8 cellular contexts compared by ENCODE assay signal in the genomic region with DNA sequence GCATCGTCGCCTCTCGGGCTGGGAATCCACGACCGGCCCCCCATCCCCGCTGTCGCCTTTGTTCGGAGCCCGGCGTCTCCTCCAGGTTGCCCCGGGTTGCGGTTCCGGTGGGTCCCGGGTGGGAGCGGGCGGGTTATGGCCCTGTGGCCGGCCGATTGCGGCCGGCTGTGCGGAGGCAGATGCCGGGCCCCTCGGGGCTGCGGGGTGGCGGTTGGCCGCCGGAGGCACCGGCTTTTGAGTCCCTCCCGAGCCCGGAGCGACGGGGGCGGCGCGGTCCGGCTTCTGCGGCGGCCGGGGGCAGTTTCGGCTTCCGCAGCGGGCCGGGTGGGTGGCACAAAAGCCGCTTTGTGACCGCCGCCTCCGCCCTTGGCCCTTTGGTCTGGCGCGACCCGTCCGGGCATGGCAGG. TPM values are rescaled to one million over a fixed set of nuclear protein-coding genes. Genes with fewer than 3 reads are reported as not detected.
DNase-seq lines count a peak whose midpoint lies in the region; ATAC-seq and TF ChIP-seq lines count a peak whose summit lies in the region.

No MANE protein-coding gene starts in this region.

- intact Hi-C loops in activated T-helper 2 cell treated with anti-CD3 and anti-CD28 coated beads, Interferon-gamma antibody, Interleukin-2, Interleukin-4, amounts not matched to agents 10 μg/mL and 5 μg/mL and 100 μg/mL, durations not matched to agents 14 hours and 24 hours and 36 hours (cut with micrococcal nuclease): loop anchor here (1.0 to 2.0 kb wide), 5 partner anchors 43 to 220 kb away; partner anchors contain the start of gene PHF3

- peaks cover 38% of the 10 kb centered on the region for H3K4me1 Mint-ChIP-seq in activated T-helper 2 cell treated with anti-CD3 and anti-CD28 coated beads, Interferon-gamma antibody, Interleukin-2, Interleukin-4, amounts not matched to agents 10 μg/mL and 5 μg/mL and 100 μg/mL, durations not matched to agents 14 hours and 24 hours and 36 hours (ENCODE audit: low read depth)

- no peak for DNase-seq in activated T-helper 2 cell treated with anti-CD3 and anti-CD28 coated beads, Interferon-gamma antibody, Interleukin-2, Interleukin-4, amounts not matched to agents 10 μg/mL and 5 μg/mL and 100 μg/mL, durations not matched to agents 14 hours and 24 hours and 36 hours (ENCODE audit: low spot score)
- DNase-seq in right atrium auricular region (ENCODE audit: low spot score) (no peak), islet precursor cell (no peak)
- DNase-seq in stimulated activated CD8-positive, alpha-beta memory T cell treated with anti-CD3 and anti-CD28 coated beads, Interleukin-4, amount 100 ng/mL, for 48 hours: no peak
- DNase-seq in stimulated activated CD4-positive, alpha-beta T cell treated with anti-CD3 and anti-CD28 coated beads, Interleukin-4, amount 100 ng/mL, for 24 hours: no peak

- H3K36me3 ChIP-seq in right atrium auricular region: peaks cover 14% of the 10 kb centered on the region

- H3K4me1 ChIP-seq in right atrium auricular region: peaks cover 0 to 11% of the 10 kb centered on the region in 2 donors

- no peak for TF ChIP-seq CTCF in right atrium auricular region (IDR thresholded peaks at IDR 0.05)

- peak overlapping the region; percentile 94 for H3K27ac Mint-ChIP-seq in activated T-helper 2 cell treated with anti-CD3 and anti-CD28 coated beads, Interferon-gamma antibody, Interleukin-2, Interleukin-4, amounts not matched to agents 10 μg/mL and 5 μg/mL and 100 μg/mL, durations not matched to agents 14 hours and 24 hours and 36 hours

- H3K27me3 ChIP-seq in right atrium auricular region: no peaks in the 10 kb centered on the region

- peak; percentile 3 for ATAC-seq in GM18505 (IDR thresholded peaks at IDR 0.05; ENCODE audit: unreplicated experiment)
- ATAC-seq in HG02852 (IDR thresholded peaks at IDR 0.05; ENCODE audit: unreplicated experiment): peak; percentile 4

- no peaks in the 10 kb centered on the region for H3K9me3 Mint-ChIP-seq in activated T-helper 2 cell treated with anti-CD3 and anti-CD28 coated beads, Interferon-gamma antibody, Interleukin-2, Interleukin-4, amounts not matched to agents 10 μg/mL and 5 μg/mL and 100 μg/mL, durations not matched to agents 14 hours and 24 hours and 36 hours

- H3K27me3 Mint-ChIP-seq in activated T-helper 2 cell treated with anti-CD3 and anti-CD28 coated beads, Interferon-gamma antibody, Interleukin-2, Interleukin-4, amounts not matched to agents 10 μg/mL and 5 μg/mL and 100 μg/mL, durations not matched to agents 14 hours and 24 hours and 36 hours (ENCODE audit: low read depth): no peaks in the 10 kb centered on the region

- peak overlapping the region; percentile 95 to 99 for H3K4me3 ChIP-seq in right atrium auricular region
- H3K4me3 ChIP-seq in skin epidermis: peak overlapping the region; percentile 62 to 100 (median 97)

- peaks cover 31% of the 10 kb centered on the region for H3K36me3 Mint-ChIP-seq in activated T-helper 2 cell treated with anti-CD3 and anti-CD28 coated beads, Interferon-gamma antibody, Interleukin-2, Interleukin-4, amounts not matched to agents 10 μg/mL and 5 μg/mL and 100 μg/mL, durations not matched to agents 14 hours and 24 hours and 36 hours (ENCODE audit: low read depth)

- H3K9me3 ChIP-seq in right atrium auricular region: no peaks in the 10 kb centered on the region

- peak overlapping the region; percentile 97 for H3K4me3 Mint-ChIP-seq in activated T-helper 2 cell treated with anti-CD3 and anti-CD28 coated beads, Interferon-gamma antibody, Interleukin-2, Interleukin-4, amounts not matched to agents 10 μg/mL and 5 μg/mL and 100 μg/mL, durations not matched to agents 14 hours and 24 hours and 36 hours (ENCODE audit: low read depth)

- H3K27ac ChIP-seq in right atrium auricular region (peak overlapping the region; percentile 99 to 100), skin epidermis (peak overlapping the region; percentile 95 to 100 (median 99))

- TF ChIP-seq POLR2A in GM18505 (IDR thresholded peaks at IDR 0.05; ENCODE audit: borderline replicate concordance, extremely low read depth, insufficient read depth, insufficient read length): no peak

RNA-seq across cellular contexts. Expression of gene PTP4A1, which starts 0.5 kb away (rescaled TPM):
- 80.8 and 88.8 TPM in 2 replicates for total RNA-seq in activated T-helper 2 cell treated with anti-CD3 and anti-CD28 coated beads, Interferon-gamma antibody, Interleukin-2, Interleukin-4, amounts not matched to agents 10 μg/mL and 5 μg/mL and 100 μg/mL, durations not matched to agents 14 hours and 24 hours and 36 hours
- total RNA-seq in right atrium auricular region: 10 to 100 TPM; 17.1 to 17.9 TPM
